In the genomic region with DNA sequence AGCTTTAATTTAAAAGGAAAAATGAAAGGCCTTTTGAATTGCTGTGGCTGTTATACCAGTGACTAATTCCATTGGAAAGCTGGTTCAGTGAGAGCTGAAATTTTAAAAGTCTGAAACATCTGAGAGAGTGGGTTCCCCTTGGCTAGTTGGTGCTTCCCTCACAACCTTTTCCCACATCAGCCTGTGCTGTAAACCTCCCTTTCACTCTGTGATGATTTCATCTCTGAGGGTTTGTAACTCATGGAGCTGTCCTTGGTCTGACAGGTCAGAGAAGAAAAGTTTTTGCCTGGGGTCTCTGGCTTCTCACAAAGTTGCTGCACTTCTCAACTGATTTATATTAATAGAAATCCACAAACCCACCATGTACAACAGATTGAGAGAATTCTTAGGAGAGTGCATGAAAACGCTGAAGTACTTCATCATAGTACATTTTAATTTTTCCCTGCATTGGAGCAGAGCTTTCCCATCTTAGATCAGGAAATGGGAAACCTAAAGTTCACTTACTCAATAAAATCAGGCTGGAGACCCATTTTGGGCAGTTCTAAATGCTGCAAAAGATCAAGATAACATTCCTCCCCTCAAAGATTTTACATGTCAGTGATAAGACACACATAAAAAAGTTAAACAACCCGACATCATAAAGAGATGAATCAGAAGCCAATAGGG, we compare ENCODE assay signal across 22 cellular contexts.
DNase-seq lines count a peak whose midpoint lies in the region; ATAC-seq and TF ChIP-seq lines count a peak whose summit lies in the region.
"Had no signal": no experiment of that assay in that cellular context is flagged by ENCODE, and none has a peak within 500 bp of the region (broad histone marks: within the 10 kb centered on the region; RNA-seq: fewer than 3 reads in every experiment).

No MANE protein-coding gene starts in this region.

- ATAC-seq in SK-N-SH treated with all-trans-retinoic acid at 6 μM for 48 hours (peak; percentile 67), left lobe of liver (no peak)
- ATAC-seq: CD8-positive, alpha-beta T cell; esophagus mucosa; heart left ventricle; Panc1; right cardiac atrium; stimulated activated naive CD8-positive, alpha-beta T cell treated with anti-CD3 and anti-CD28 coated beads, Interleukin-15, amount 100 ng/mL, for 72 hours had no signal

- H3K9me3 ChIP-seq in GM23248 (ENCODE audit: low read depth) (no peaks in the 10 kb centered on the region), uterus (no peaks in the 10 kb centered on the region)
- H3K9me3 ChIP-seq: heart left ventricle, upper lobe of left lung had no signal

- no peaks in the 10 kb centered on the region for H3K79me2 ChIP-seq in GM23248 (ENCODE audit: insufficient read depth)

- peaks cover 14% of the 10 kb centered on the region; the same call in 1 of the 2 replicates for H3F3A ChIP-seq in GM23248 (ENCODE audit: insufficient read depth)

- TF ChIP-seq CTCF in fibroblast of villous mesenchyme (IDR thresholded peaks at IDR 0.05; ENCODE audit: insufficient read depth, low read depth, low read length) (no peak), uterus (IDR thresholded peaks at IDR 0.05) (no peak)

- H3K9ac ChIP-seq in GM23248: no peak overlapping the region

- no peak for TF ChIP-seq POLR2A in uterus (IDR thresholded peaks at IDR 0.05)

- DNase-seq in A172 (ENCODE audit: low spot score): peak; percentile 9
- DNase-seq in GM23248: peak; percentile 71
- peak; percentile 51 for DNase-seq in fibroblast of villous mesenchyme (ENCODE audit: low read depth)
- DNase-seq in uterus: no peak
- DNase-seq in left lobe of liver (ENCODE audit: low spot score): no peak
- DNase-seq in NCI-H1105 (lab: John Stamatoyannopoulos, UW): no peak
- DNase-seq in SIG-M5 (lab: John Stamatoyannopoulos, UW): no peak
- DNase-seq: activated CD4-positive, alpha-beta T cell treated with anti-CD3 and anti-CD28 coated beads, Interleukin-2, amount 50 U/mL, for 48 hours; activated naive CD8-positive, alpha-beta T cell treated with anti-CD3 and anti-CD28 coated beads for 36 hours; activated T-cell treated with anti-CD3 and anti-CD28 coated beads, Interleukin-2, amount 50 U/mL, for 48 hours; CD8-positive, alpha-beta T cell; DND-41; heart left ventricle; NCI-H1417; NCI-H774; right cardiac atrium; stimulated activated naive CD8-positive, alpha-beta T cell treated with anti-CD3 and anti-CD28 coated beads, Interleukin-15, amount 100 ng/mL, for 72 hours; upper lobe of left lung; WERI-Rb-1 had no signal

- intact Hi-C loops in uterus (cut with DNase I; ENCODE audit: low total_unique reads): no loop called here

- H3K4me1 ChIP-seq in GM23248 (ENCODE audit: insufficient read depth) (peaks cover 9% of the 10 kb centered on the region; the same call in 1 of the 2 replicates), uterus (no peaks in the 10 kb centered on the region)
- H3K4me1 ChIP-seq: heart left ventricle, upper lobe of left lung had no signal

- H3K27me3 ChIP-seq in GM23248 (replicated peaks; ENCODE audit: insufficient read depth) (no peaks in the 10 kb centered on the region), uterus (no peaks in the 10 kb centered on the region)
- H3K27me3 ChIP-seq: heart left ventricle, upper lobe of left lung had no signal

- no peak overlapping the region for H2AFZ ChIP-seq in GM23248

- H3K36me3 ChIP-seq in GM23248 (ENCODE audit: low read depth) (no peaks in the 10 kb centered on the region), uterus (no peaks in the 10 kb centered on the region)
- H3K36me3 ChIP-seq: heart left ventricle, upper lobe of left lung, WERI-Rb-1 had no signal

- H3K4me3 ChIP-seq in GM23248: no peak overlapping the region
- H3K4me3 ChIP-seq in fibroblast of villous mesenchyme (ENCODE audit: low read depth, low read length): no peak overlapping the region
- H3K4me3 ChIP-seq in uterus: no peak overlapping the region
- H3K4me3 ChIP-seq: heart left ventricle, upper lobe of left lung had no signal

- 94 to 98% methylated on average over 2 of the region's 2 CpGs for WGBS in GM23248 (ENCODE audit: low coverage in 1 of 2, low lambda C conversion rate in 2 of 2, missing lambda C conversion rate in 2 of 2), 2 experiments

- H3K27ac ChIP-seq in GM23248 (no peak overlapping the region), uterus (no peak overlapping the region)
- H3K27ac ChIP-seq: heart left ventricle, upper lobe of left lung, WERI-Rb-1 had no signal

- no peak overlapping the region for H3K4me2 ChIP-seq in GM23248 (ENCODE audit: unreplicated experiment)

- in situ Hi-C loops in GM23248 (cut with MboI): no loop called here

- H3K9me2 ChIP-seq in GM23248 (ENCODE audit: insufficient read depth): peaks cover 4% of the 10 kb centered on the region; the same call in 1 of the 2 replicates

- no peaks in the 10 kb centered on the region for H4K20me1 ChIP-seq in GM23248 (ENCODE audit: insufficient read depth)

TF ChIP-seq in SK-N-SH treated with all-trans-retinoic acid at 6 μM for 48 hours, 23 proteins besides CTCF, POLR2A, EP300 and RAD21:
- TF ChIP-seq, protein P1, sequence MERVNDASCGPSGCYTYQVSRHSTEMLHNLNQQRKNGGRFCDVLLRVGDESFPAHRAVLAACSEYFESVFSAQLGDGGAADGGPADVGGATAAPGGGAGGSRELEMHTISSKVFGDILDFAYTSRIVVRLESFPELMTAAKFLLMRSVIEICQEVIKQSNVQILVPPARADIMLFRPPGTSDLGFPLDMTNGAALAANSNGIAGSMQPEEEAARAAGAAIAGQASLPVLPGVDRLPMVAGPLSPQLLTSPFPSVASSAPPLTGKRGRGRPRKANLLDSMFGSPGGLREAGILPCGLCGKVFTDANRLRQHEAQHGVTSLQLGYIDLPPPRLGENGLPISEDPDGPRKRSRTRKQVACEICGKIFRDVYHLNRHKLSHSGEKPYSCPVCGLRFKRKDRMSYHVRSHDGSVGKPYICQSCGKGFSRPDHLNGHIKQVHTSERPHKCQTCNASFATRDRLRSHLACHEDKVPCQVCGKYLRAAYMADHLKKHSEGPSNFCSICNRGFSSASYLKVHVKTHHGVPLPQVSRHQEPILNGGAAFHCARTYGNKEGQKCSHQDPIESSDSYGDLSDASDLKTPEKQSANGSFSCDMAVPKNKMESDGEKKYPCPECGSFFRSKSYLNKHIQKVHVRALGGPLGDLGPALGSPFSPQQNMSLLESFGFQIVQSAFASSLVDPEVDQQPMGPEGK (CRISPR knock-in tag; IDR thresholded peaks at IDR 0.05; ENCODE audit: borderline replicate concordance): no peak
- TF ChIP-seq SNAI2 (CRISPR knock-in tag; IDR thresholded peaks at IDR 0.05) (no peak), ISL1 (CRISPR knock-in tag; IDR thresholded peaks at IDR 0.05) (0 out of 2 replicates have a peak, but pooled peaks have one; percentile 10), OSR1 (CRISPR knock-in tag; IDR thresholded peaks at IDR 0.05) (no peak), TOX (CRISPR knock-in tag; IDR thresholded peaks at IDR 0.05; ENCODE audit: borderline replicate concordance) (no peak)
- TF ChIP-seq, protein P2, sequence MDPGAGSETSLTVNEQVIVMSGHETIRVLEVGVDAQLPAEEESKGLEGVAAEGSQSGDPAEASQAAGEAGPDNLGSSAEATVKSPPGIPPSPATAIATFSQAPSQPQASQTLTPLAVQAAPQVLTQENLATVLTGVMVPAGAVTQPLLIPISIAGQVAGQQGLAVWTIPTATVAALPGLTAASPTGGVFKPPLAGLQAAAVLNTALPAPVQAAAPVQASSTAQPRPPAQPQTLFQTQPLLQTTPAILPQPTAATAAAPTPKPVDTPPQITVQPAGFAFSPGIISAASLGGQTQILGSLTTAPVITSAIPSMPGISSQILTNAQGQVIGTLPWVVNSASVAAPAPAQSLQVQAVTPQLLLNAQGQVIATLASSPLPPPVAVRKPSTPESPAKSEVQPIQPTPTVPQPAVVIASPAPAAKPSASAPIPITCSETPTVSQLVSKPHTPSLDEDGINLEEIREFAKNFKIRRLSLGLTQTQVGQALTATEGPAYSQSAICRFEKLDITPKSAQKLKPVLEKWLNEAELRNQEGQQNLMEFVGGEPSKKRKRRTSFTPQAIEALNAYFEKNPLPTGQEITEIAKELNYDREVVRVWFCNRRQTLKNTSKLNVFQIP (CRISPR knock-in tag; IDR thresholded peaks at IDR 0.05; ENCODE audit: borderline replicate concordance, low read depth): no peak

Comparison
In these comparisons a context has a peak if more than half of its experiments do, and no peak if none do; other contexts are left out.
1. DNase-seq: peak in A172 (single experiment), GM23248 (single experiment) and fibroblast of villous mesenchyme (single experiment); none in uterus (0 of 2), left lobe of liver (single experiment), NCI-H1105 (single experiment) and SIG-M5 (single experiment).